Comparison of ENCODE assay signal across 1 cellular context in the genomic region with DNA sequence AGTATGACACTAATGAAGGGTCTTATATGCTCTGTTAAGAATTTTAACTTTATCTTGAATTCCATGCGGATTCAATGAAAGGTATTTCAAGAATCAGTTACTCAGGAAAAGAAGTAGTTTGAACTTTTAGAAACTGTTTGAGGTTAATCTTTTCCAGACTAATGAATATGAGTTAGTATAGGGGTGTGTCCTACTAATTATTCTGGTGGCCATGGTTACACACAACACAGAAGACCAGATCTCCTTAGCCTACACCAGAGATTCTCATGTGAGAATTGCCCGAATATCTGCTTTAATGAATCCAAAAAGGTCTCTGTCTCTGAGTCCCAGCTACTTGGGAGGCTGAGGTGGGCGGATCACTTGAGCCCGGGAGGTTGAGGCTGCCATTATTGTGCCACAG.
TF ChIP-seq lines count a peak whose summit lies in the region.

No MANE protein-coding gene starts in this region.

TF ChIP-seq in HepG2, 621 proteins besides CTCF, POLR2A, EP300 and RAD21 (continued from another document):
- TF ChIP-seq, protein P1, sequence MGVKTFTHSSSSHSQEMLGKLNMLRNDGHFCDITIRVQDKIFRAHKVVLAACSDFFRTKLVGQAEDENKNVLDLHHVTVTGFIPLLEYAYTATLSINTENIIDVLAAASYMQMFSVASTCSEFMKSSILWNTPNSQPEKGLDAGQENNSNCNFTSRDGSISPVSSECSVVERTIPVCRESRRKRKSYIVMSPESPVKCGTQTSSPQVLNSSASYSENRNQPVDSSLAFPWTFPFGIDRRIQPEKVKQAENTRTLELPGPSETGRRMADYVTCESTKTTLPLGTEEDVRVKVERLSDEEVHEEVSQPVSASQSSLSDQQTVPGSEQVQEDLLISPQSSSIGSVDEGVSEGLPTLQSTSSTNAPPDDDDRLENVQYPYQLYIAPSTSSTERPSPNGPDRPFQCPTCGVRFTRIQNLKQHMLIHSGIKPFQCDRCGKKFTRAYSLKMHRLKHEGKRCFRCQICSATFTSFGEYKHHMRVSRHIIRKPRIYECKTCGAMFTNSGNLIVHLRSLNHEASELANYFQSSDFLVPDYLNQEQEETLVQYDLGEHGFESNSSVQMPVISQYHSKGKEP (CRISPR knock-in tag; IDR thresholded peaks at IDR 0.05) = no peak
- no peak for TF ChIP-seq TAF15 (IDR thresholded peaks at IDR 0.05; ENCODE audit: low read depth, low read length, poor library complexity, severe bottlenecking)
- no peak for TF ChIP-seq ZNF547 (CRISPR knock-in tag; IDR thresholded peaks at IDR 0.05)
- TF ChIP-seq ZNF7 (CRISPR knock-in tag; IDR thresholded peaks at IDR 0.05) = no peak
- no peak for TF ChIP-seq ZNF724P (CRISPR knock-in tag; IDR thresholded peaks at IDR 0.05; ENCODE audit: borderline replicate concordance)
- TF ChIP-seq NFYB (CRISPR knock-in tag; IDR thresholded peaks at IDR 0.05) = no peak
- no peak for TF ChIP-seq SMAD9 (CRISPR knock-in tag; IDR thresholded peaks at IDR 0.05)
- no peak for TF ChIP-seq ZNF564 (CRISPR knock-in tag; IDR thresholded peaks at IDR 0.05)
